In genomic region chr17:63496177-63496576, GRCh38 we compare ENCODE assay signal across 1 cellular context.
TF ChIP-seq lines count a peak whose summit lies in the region.

No MANE protein-coding gene starts in this region.

TF ChIP-seq in IMR-90, 13 proteins besides CTCF, POLR2A, EP300 and RAD21:
- TF ChIP-seq USF2 (IDR thresholded peaks at IDR 0.05; ENCODE audit: low read depth, low read length) (no peak), BHLHE40 (IDR thresholded peaks at IDR 0.05; ENCODE audit: low read depth, low read length) (no peak), CHD1 (IDR thresholded peaks at IDR 0.05; ENCODE audit: low read depth, low read length) (no peak), MAFK (IDR thresholded peaks at IDR 0.05; ENCODE audit: low read depth, low read length) (no peak), NFE2L2 (IDR thresholded peaks at IDR 0.05; ENCODE audit: low read depth, low read length) (no peak), MXI1 (IDR thresholded peaks at IDR 0.05; ENCODE audit: borderline replicate concordance, low read depth, low read length) (no peak), ELK1 (IDR thresholded peaks at IDR 0.05; ENCODE audit: borderline replicate concordance, low read depth, low read length) (no peak), RFX5 (IDR thresholded peaks at IDR 0.05; ENCODE audit: low read depth, low read length) (no peak), MAZ (IDR thresholded peaks at IDR 0.05; ENCODE audit: borderline replicate concordance, low read depth, low read length) (no peak), SMC3 (IDR thresholded peaks at IDR 0.05; ENCODE audit: low read depth, low read length) (no peak), FOS (IDR thresholded peaks at IDR 0.05; ENCODE audit: low read depth, low read length) (no peak), RCOR1 (IDR thresholded peaks at IDR 0.05; ENCODE audit: insufficient replicate concordance, low read length) (no peak)
